In genomic region chr18:47881752-47882455, GRCh38 we compare ENCODE assay signal across 13 cellular contexts. TPM values are rescaled to one million over a fixed set of nuclear protein-coding genes. Genes with fewer than 3 reads are reported as not detected.
A peak's percentile ranks its signal among the peaks of the same experiment; 100 is the strongest.
DNase-seq lines count a peak whose midpoint lies in the region; ATAC-seq and TF ChIP-seq lines count a peak whose summit lies in the region.
"Had no signal": no experiment of that assay in that cellular context is flagged by ENCODE, and none has a peak within 500 bp of the region (broad histone marks: within the 10 kb centered on the region; RNA-seq: fewer than 3 reads in every experiment).

No MANE protein-coding gene starts in this region.

- H3K27ac Mint-ChIP-seq in glutamatergic neuron (ENCODE audit: unreplicated experiment): no peak overlapping the region

- H3K4me3 ChIP-seq in HEK293 (ENCODE audit: low read depth, low read length) (no peak overlapping the region), upper lobe of right lung (no peak overlapping the region)
- H3K4me3 ChIP-seq: ascending aorta, skin epidermis had no signal

- peak; percentile 53 for ATAC-seq in foreskin keratinocyte
- peak; percentile 85 for ATAC-seq in upper lobe of right lung
- ATAC-seq: activated T-cell treated with anti-CD3 and anti-CD28 coated beads, Interleukin-2, amount 50 U/mL, for 4 hours; naive thymus-derived CD8-positive, alpha-beta T cell had no signal

- no peaks in the 10 kb centered on the region for H3K27me3 ChIP-seq in foreskin keratinocyte
- no peaks in the 10 kb centered on the region for H3K27me3 ChIP-seq in upper lobe of right lung
- H3K27me3 ChIP-seq: ascending aorta had no signal

- no peak for TF ChIP-seq CTCF in HEK293 (tag by site-specific recombination; IDR thresholded peaks at IDR 0.05)
- no peak for TF ChIP-seq CTCF in foreskin keratinocyte (conservative IDR thresholded peaks at IDR 0.05)
- TF ChIP-seq CTCF in upper lobe of right lung (IDR thresholded peaks at IDR 0.05): no peak
- no peak for TF ChIP-seq CTCF in glutamatergic neuron (IDR thresholded peaks at IDR 0.05; ENCODE audit: partially characterized antibody, unreplicated experiment)

- DNase-seq in amniotic epithelial cell (ENCODE audit: low read depth) (peak; percentile 84), foreskin keratinocyte (peak; percentile 54 to 78), upper lobe of right lung (no peak), cortex of kidney (lab: John Stamatoyannopoulos, UW) (no peak), D341Med (ENCODE audit: low spot score) (no peak), glutamatergic neuron (no peak)
- DNase-seq: activated CD4-positive, alpha-beta T cell treated with anti-CD3 and anti-CD28 coated beads for 1 hour; activated T-cell treated with anti-CD3 and anti-CD28 coated beads, Interleukin-2, amount 50 U/mL, for 4 hours; COR-L47; naive thymus-derived CD8-positive, alpha-beta T cell had no signal

- peaks cover 3% of the 10 kb centered on the region in 2 experiments; a peak in 2 of 3 replicates for H3K36me3 ChIP-seq in HEK293 (ENCODE audit: control insufficient read depth in 2 of 2, insufficient read depth in 1 of 2, low read length in 2 of 2)
- peaks cover 10% of the 10 kb centered on the region for H3K36me3 ChIP-seq in upper lobe of right lung

- POLR2A ChIA-PET in HEK293 (lab: Yijun Ruan, JAX): no interaction called here

- H3K4me1 Mint-ChIP-seq in glutamatergic neuron (ENCODE audit: low read depth, unreplicated experiment): no peaks in the 10 kb centered on the region

- H3K27me3 Mint-ChIP-seq in glutamatergic neuron (ENCODE audit: unreplicated experiment): no peaks in the 10 kb centered on the region
- H3K27me3 Mint-ChIP-seq: naive thymus-derived CD8-positive, alpha-beta T cell had no signal

- intact Hi-C loops in upper lobe of right lung (cut with DNase I): no loop called here

- H3K27ac ChIP-seq in HEK293 (ENCODE audit: extremely low read depth, low read depth, low read length) (no peak overlapping the region), foreskin keratinocyte (peak overlapping the region; percentile 25), upper lobe of right lung (peak overlapping the region; percentile 43)
- H3K27ac ChIP-seq: ascending aorta, skin epidermis had no signal

- no peak overlapping the region for H3K4me3 Mint-ChIP-seq in glutamatergic neuron (ENCODE audit: unreplicated experiment)
- H3K4me3 Mint-ChIP-seq: activated T-cell treated with anti-CD3 and anti-CD28 coated beads, Interleukin-2, amount 50 U/mL, for 4 hours; naive thymus-derived CD8-positive, alpha-beta T cell had no signal

- CTCF ChIA-PET in HEK293 (lab: Yijun Ruan, JAX): interaction anchor here (0.6 to 1.6 kb wide), 2 partner anchors 11 to 109 kb away, joined by 6 to 8 read pairs; no protein-coding TSS in a partner anchor

- no peaks in the 10 kb centered on the region for H3K9me3 Mint-ChIP-seq in glutamatergic neuron (ENCODE audit: unreplicated experiment)

- no peaks in the 10 kb centered on the region for H3K36me3 Mint-ChIP-seq in glutamatergic neuron (ENCODE audit: unreplicated experiment)

- H3K4me1 ChIP-seq in HEK293 (ENCODE audit: control insufficient read depth, insufficient read depth, low read length) (peaks cover 18% of the 10 kb centered on the region), foreskin keratinocyte (peaks cover 7% of the 10 kb centered on the region), upper lobe of right lung (no peaks in the 10 kb centered on the region)

- H3K9me3 ChIP-seq in HEK293 (ENCODE audit: control insufficient read depth, insufficient read depth, low read depth, low read length): no peaks in the 10 kb centered on the region
- no peaks in the 10 kb centered on the region for H3K9me3 ChIP-seq in upper lobe of right lung
- H3K9me3 ChIP-seq: ascending aorta had no signal

TF ChIP-seq in HEK293, 187 proteins besides CTCF, POLR2A, EP300 and RAD21:
- TF ChIP-seq ZNF362 (tag by site-specific recombination; IDR thresholded peaks at IDR 0.05) (no peak), ZFHX2 (tag by site-specific recombination; conservative IDR thresholded peaks at IDR 0.05) (peak; percentile 41)

RNA-seq across cellular contexts. Expression of gene SMAD2, which starts 48.6 kb away (rescaled TPM):
- total RNA-seq in foreskin keratinocyte (110 and 118 TPM in 2 replicates), upper lobe of right lung (160 TPM), glutamatergic neuron (ENCODE audit: unreplicated experiment) (134 TPM)
- 32.3 and 33.6 TPM in 2 replicates for polyA plus RNA-seq in foreskin keratinocyte

Comparison
In these comparisons a context has a peak if more than half of its experiments do, and no peak if none do; other contexts are left out.
1. DNase-seq: peak in amniotic epithelial cell (single experiment) and foreskin keratinocyte (2 of 2); none in upper lobe of right lung (single experiment), cortex of kidney (single experiment), D341Med (single experiment) and glutamatergic neuron (single experiment).